Comparison of ENCODE assay signal across 19 cellular contexts in genomic region chr7:44132039-44132438, GRCh38. TPM values are rescaled to one million over a fixed set of nuclear protein-coding genes. Genes with fewer than 3 reads are reported as not detected.
DNase-seq lines count a peak whose midpoint lies in the region; TF ChIP-seq lines count a peak whose summit lies in the region.
"Had no signal": no experiment of that assay in that cellular context is flagged by ENCODE, and none has a peak within 500 bp of the region (broad histone marks: within the 10 kb centered on the region; RNA-seq: fewer than 3 reads in every experiment).

No MANE protein-coding gene starts in this region.

- H3K4me1 ChIP-seq in GM23248 (ENCODE audit: insufficient read depth) (peaks cover 10% of the 10 kb centered on the region; the same call in 1 of the 2 replicates), adipocyte (ENCODE audit: control insufficient read depth, insufficient read depth, low read length) (peaks cover 14% of the 10 kb centered on the region), left ventricle myocardium inferior (peaks cover 65% of the 10 kb centered on the region), neuronal stem cell (ENCODE audit: control insufficient read depth in 2 of 2, insufficient read depth in 1 of 2, low read depth in 1 of 2, low read length in 2 of 2) (no peaks in the 10 kb centered on the region), sigmoid colon (no peaks in the 10 kb centered on the region), esophagus muscularis mucosa (peaks cover 0 to 21% (median 0%) of the 10 kb centered on the region in 4 donors)

- no peaks in the 10 kb centered on the region for H3K79me1 ChIP-seq in neuronal stem cell (ENCODE audit: low read depth, low read length)

- no peaks in the 10 kb centered on the region for H4K20me1 ChIP-seq in GM23248 (ENCODE audit: insufficient read depth)

- TF ChIP-seq CTCF in left ventricle myocardium inferior (IDR thresholded peaks at IDR 0.05; ENCODE audit: borderline replicate concordance) (no peak), GM13976 (IDR thresholded peaks at IDR 0.05; ENCODE audit: borderline replicate concordance, control extremely low read depth, extremely low read depth, insufficient read depth, missing control alignments) (no peak), sigmoid colon (IDR thresholded peaks at IDR 0.05) (no peak), esophagus muscularis mucosa (IDR thresholded peaks at IDR 0.05) (no peak)

- H3K4me2 ChIP-seq in GM23248 (ENCODE audit: unreplicated experiment) = peak overlapping the region; percentile 42
- no peak overlapping the region for H3K4me2 ChIP-seq in neuronal stem cell (ENCODE audit: insufficient read depth, low read length, poor library complexity, severe bottlenecking)

- H3K9me2 ChIP-seq in GM23248 (ENCODE audit: insufficient read depth) = no peaks in the 10 kb centered on the region

- no peaks in the 10 kb centered on the region for H3K27me3 ChIP-seq in GM23248 (replicated peaks; ENCODE audit: insufficient read depth)
- H3K27me3 ChIP-seq in adipocyte (replicated peaks; ENCODE audit: control insufficient read depth, insufficient read depth, low read length) = peaks cover 3% of the 10 kb centered on the region
- no peaks in the 10 kb centered on the region for H3K27me3 ChIP-seq in left ventricle myocardium inferior (ENCODE audit: low read depth)
- H3K27me3 ChIP-seq in neuronal stem cell (ENCODE audit: control insufficient read depth in 3 of 3, insufficient read depth in 3 of 3, low read depth in 1 of 3, low read length in 3 of 3) = peaks cover 0 to 22% (median 2%) of the 10 kb centered on the region in 3 experiments
- no peaks in the 10 kb centered on the region for H3K27me3 ChIP-seq in sigmoid colon
- H3K27me3 ChIP-seq in esophagus muscularis mucosa = no peaks in the 10 kb centered on the region

- no peak overlapping the region for H3K4ac ChIP-seq in neuronal stem cell (ENCODE audit: low read length)

- no peak overlapping the region for H3K23ac ChIP-seq in neuronal stem cell (ENCODE audit: low read depth, low read length, poor library complexity)

- no peak overlapping the region for H3K14ac ChIP-seq in neuronal stem cell (ENCODE audit: low read length)

- H4K91ac ChIP-seq in neuronal stem cell (ENCODE audit: low read depth, low read length, poor library complexity) = no peak overlapping the region

- H2AK5ac ChIP-seq in neuronal stem cell (ENCODE audit: low read depth, low read length) = peak overlapping the region; percentile 6

- no peak for TF ChIP-seq POLR2A in sigmoid colon (IDR thresholded peaks at IDR 0.05)
- TF ChIP-seq POLR2A in esophagus muscularis mucosa (IDR thresholded peaks at IDR 0.05; ENCODE audit: low read depth) = no peak

- DNase-seq in GM23248 (peak; percentile 29), adipocyte (ENCODE audit: low read depth) (peak; percentile 31), left ventricle myocardium inferior (peak; percentile 62), neuronal stem cell (ENCODE audit: low spot score) (no peak), GM13976 (ENCODE audit: low spot score) (no peak), sigmoid colon (no peak), esophagus muscularis mucosa (ENCODE audit: extremely low spot score) (no peak), DMS 273 (lab: John Stamatoyannopoulos, UW; ENCODE audit: unreplicated experiment) (no peak)
- DNase-seq: activated effector memory CD4-positive, alpha-beta T cell treated with Interleukin-2 at 50 U/mL for 16 hours; amniotic stem cell; effector memory CD4-positive, alpha-beta T cell; hippocampal formation; Kasumi-1; NCI-H2171; occipital lobe; OCI-M1; stimulated activated CD4-positive, alpha-beta T cell treated with anti-CD3 and anti-CD28 coated beads, Interleukin-2, amount 100 ng/mL, for 48 hours had no signal

- H2BK120ac ChIP-seq in neuronal stem cell (ENCODE audit: low read depth, low read length) = no peak overlapping the region

- no peak overlapping the region for H2BK5ac ChIP-seq in neuronal stem cell (ENCODE audit: low read length)

- peak overlapping the region; percentile 3; the same call in 1 of the 2 replicates for H2AFZ ChIP-seq in GM23248
- no peak overlapping the region for H2AFZ ChIP-seq in neuronal stem cell (ENCODE audit: low read length)

- H3K4me3 ChIP-seq in GM23248 (no peak overlapping the region), adipocyte (ENCODE audit: low read length) (no peak overlapping the region), left ventricle myocardium inferior (no peak overlapping the region), neuronal stem cell (ENCODE audit: low read length in 2 of 2) (no peak overlapping the region), sigmoid colon (no peak overlapping the region), esophagus muscularis mucosa (no peak overlapping the region)

- intact Hi-C loops in left ventricle myocardium inferior (cut with micrococcal nuclease) = no loop called here
- intact Hi-C loops in sigmoid colon (cut with DNase I) = no loop called here
- intact Hi-C loops in esophagus muscularis mucosa (cut with DNase I) = loop anchor here (10.0 kb wide), 1 partner anchor 63 kb away; no protein-coding TSS in a partner anchor

- H2BK12ac ChIP-seq in neuronal stem cell (ENCODE audit: low read length) = no peak overlapping the region

- no peaks in the 10 kb centered on the region for H3K79me2 ChIP-seq in GM23248 (ENCODE audit: insufficient read depth)

- no peak overlapping the region for H3K27ac ChIP-seq in GM23248
- peak overlapping the region; percentile 91 for H3K27ac ChIP-seq in left ventricle myocardium inferior (replicated peaks)
- H3K27ac ChIP-seq in neuronal stem cell (replicated peaks; ENCODE audit: low read length) = no peak overlapping the region
- no peak overlapping the region for H3K27ac ChIP-seq in sigmoid colon
- no peak overlapping the region for H3K27ac ChIP-seq in esophagus muscularis mucosa (replicated peaks in 1 of 4)

- WGBS in GM23248 (ENCODE audit: low coverage in 1 of 2, low lambda C conversion rate in 2 of 2, missing lambda C conversion rate in 2 of 2), 2 experiments = 44 to 65% methylated on average over 2 of the region's 2 CpGs
- WGBS in neuronal stem cell (ENCODE audit: extremely low coverage in 2 of 2, insufficient read length in 2 of 2, insufficient replicate concordance in 1 of 2), 2 donors = no CpG with 5 or more reads among the region's 2 CpGs
- WGBS in sigmoid colon, 2 donors = 84 to 93% methylated on average over 2 of the region's 2 CpGs
- 72% methylated on average over 2 of the region's 2 CpGs for WGBS in esophagus muscularis mucosa

- H3F3A ChIP-seq in GM23248 (ENCODE audit: insufficient read depth) = no peaks in the 10 kb centered on the region

- H4K8ac ChIP-seq in neuronal stem cell (ENCODE audit: low read depth, low read length) = no peak overlapping the region

- H3K9me3 ChIP-seq in GM23248 (ENCODE audit: low read depth) (no peaks in the 10 kb centered on the region), adipocyte (ENCODE audit: control insufficient read depth, low read length) (peaks cover 3% of the 10 kb centered on the region), left ventricle myocardium inferior (replicated peaks) (peaks cover 6% of the 10 kb centered on the region), neuronal stem cell (replicated peaks in 1 of 2; ENCODE audit: control insufficient read depth in 2 of 2, insufficient read depth in 1 of 2, low read depth in 1 of 2, low read length in 2 of 2) (peaks cover 0 to 4% of the 10 kb centered on the region in 2 donors), sigmoid colon (no peaks in the 10 kb centered on the region), esophagus muscularis mucosa (peaks cover 0 to 5% (median 0%) of the 10 kb centered on the region in 4 donors)

- H3K18ac ChIP-seq in neuronal stem cell (ENCODE audit: low read length) = no peak overlapping the region

- H3K9ac ChIP-seq in GM23248 (no peak overlapping the region), adipocyte (ENCODE audit: low read length) (peak overlapping the region; percentile 25), neuronal stem cell (ENCODE audit: low read depth, low read length, poor library complexity) (no peak overlapping the region)

- H3K36me3 ChIP-seq in GM23248 (ENCODE audit: low read depth) (no peaks in the 10 kb centered on the region), adipocyte (ENCODE audit: control insufficient read depth, insufficient read depth, low read length, severe bottlenecking) (no peaks in the 10 kb centered on the region), left ventricle myocardium inferior (no peaks in the 10 kb centered on the region), neuronal stem cell (replicated peaks in 1 of 2; ENCODE audit: control insufficient read depth in 2 of 2, insufficient read depth in 2 of 2, low read length in 2 of 2) (no peaks in the 10 kb centered on the region), sigmoid colon (no peaks in the 10 kb centered on the region), esophagus muscularis mucosa (no peaks in the 10 kb centered on the region)

- in situ Hi-C loops in GM23248 (cut with MboI) = no loop called here
- in situ Hi-C loops in GM13976 (cut with MboI; ENCODE audit: low sequenced_read_pairs, unreplicated experiment) = no loop called here

- no peak overlapping the region for H2BK15ac ChIP-seq in neuronal stem cell (ENCODE audit: low read length)

- TF ChIP-seq EP300 in sigmoid colon (IDR thresholded peaks at IDR 0.05) (no peak), esophagus muscularis mucosa (IDR thresholded peaks at IDR 0.05) (no peak)

RNA-seq across cellular contexts. Expression of gene POLD2, which starts 8.7 kb away (rescaled TPM):
- 100 and 107 TPM in 2 replicates for total RNA-seq in GM23248 (2014; rRNA removed; shearing (Covaris generic))
- polyA plus RNA-seq in GM23248 (2016; fragmentation: Nextera tagmentation; extraction: Ambion mirVana) = 164 and 166 TPM in 2 replicates
- total RNA-seq in left ventricle myocardium inferior = 78.0 TPM
- 157 TPM for polyA plus RNA-seq in neuronal stem cell (2013, experiment 1 of 2)
- 156 TPM for polyA plus RNA-seq in neuronal stem cell (2013, experiment 2 of 2)
- 10 to 100 TPM; 20.3 to 40.5 (median 29.5) TPM for total RNA-seq in sigmoid colon
- 10 to 100 TPM; 31.9 to 91.2 (median 39.0) TPM for polyA plus RNA-seq in sigmoid colon
- 10 to 100 TPM; 33.6 to 71.2 (median 55.9) TPM for total RNA-seq in esophagus muscularis mucosa

RNA-seq across cellular contexts. Expression of gene MYL7, which starts 9.1 kb away (rescaled TPM):
- not detected in 2 replicates for total RNA-seq in GM23248 (2014; rRNA removed; shearing (Covaris generic))
- 1.7 TPM in 1 of 2 replicates, not detected in the other for polyA plus RNA-seq in GM23248 (2016; fragmentation: Nextera tagmentation; extraction: Ambion mirVana)
- 518 TPM for total RNA-seq in left ventricle myocardium inferior
- polyA plus RNA-seq in neuronal stem cell (2013, experiment 1 of 2) = 0.07 TPM
- not detected for polyA plus RNA-seq in neuronal stem cell (2013, experiment 2 of 2)
- total RNA-seq in sigmoid colon = not detected
- polyA plus RNA-seq in sigmoid colon = 1 to 10 TPM in 1 of 3 donors, under 1 TPM in 1, not detected in 1; 0.39 to 7.2 TPM
- not detected for total RNA-seq in esophagus muscularis mucosa
- total RNA-seq: mononuclear cell, occipital lobe had no signal

RNA-seq across cellular contexts. Expression of gene AEBP1, which starts 27.9 kb away (rescaled TPM):
- 53.0 and 63.2 TPM in 2 replicates for total RNA-seq in GM23248 (2014; rRNA removed; shearing (Covaris generic))
- polyA plus RNA-seq in GM23248 (2016; fragmentation: Nextera tagmentation; extraction: Ambion mirVana) (46.6 and 47.0 TPM in 2 replicates), sigmoid colon (10 to 100 TPM in 2 of 3 donors, 1 to 10 TPM in 1; 2.5 to 37.7 (median 12.0) TPM)
- total RNA-seq in left ventricle myocardium inferior (20.5 TPM), sigmoid colon (100 to 1,000 TPM in 2 of 4 donors, 10 to 100 TPM in 2; 74.6 to 182 (median 128) TPM), esophagus muscularis mucosa (100 to 1,000 TPM in 3 of 4 donors, 10 to 100 TPM in 1; 71.0 to 234 (median 156) TPM)
- polyA plus RNA-seq in neuronal stem cell (2013, experiment 1 of 2) = 24.7 TPM
- polyA plus RNA-seq in neuronal stem cell (2013, experiment 2 of 2) = 25.4 TPM

RNA-seq across cellular contexts. Expression of gene POLM, which starts 49.7 kb away (rescaled TPM):
- total RNA-seq in GM23248 (2014; rRNA removed; shearing (Covaris generic)) = 13.9 and 20.3 TPM in 2 replicates
- polyA plus RNA-seq in GM23248 (2016; fragmentation: Nextera tagmentation; extraction: Ambion mirVana) (10.7 and 12.9 TPM in 2 replicates), sigmoid colon (10 to 100 TPM in 1 of 3 donors, 1 to 10 TPM in 2; 5.5 to 23.4 (median 9.6) TPM)
- total RNA-seq in left ventricle myocardium inferior (12.4 TPM), sigmoid colon (10 to 100 TPM; 17.5 to 39.9 (median 24.8) TPM), esophagus muscularis mucosa (10 to 100 TPM; 12.4 to 32.3 (median 26.5) TPM)
- polyA plus RNA-seq in neuronal stem cell (2013, experiment 1 of 2) = 9.9 TPM
- 8.9 TPM for polyA plus RNA-seq in neuronal stem cell (2013, experiment 2 of 2)

RNA-seq across cellular contexts. Expression of gene GCK, which starts 57.2 kb away (rescaled TPM):
- total RNA-seq in GM23248 (2014; rRNA removed; shearing (Covaris generic)) = 0.11 TPM in 1 of 2 replicates, not detected in the other
- polyA plus RNA-seq in GM23248 (2016; fragmentation: Nextera tagmentation; extraction: Ambion mirVana) (0.23 and 0.43 TPM in 2 replicates), sigmoid colon (under 1 TPM in 2 of 3 donors, not detected in 1; 0.32 to 0.60 TPM)
- total RNA-seq in left ventricle myocardium inferior (0.49 TPM), sigmoid colon (1 to 10 TPM in 2 of 4 donors, under 1 TPM in 1, not detected in 1; 0.27 to 1.8 (median 1.4) TPM), esophagus muscularis mucosa (1 to 10 TPM in 3 of 4 donors, under 1 TPM in 1; 0.75 to 2.8 (median 1.2) TPM)
- 0.60 TPM for polyA plus RNA-seq in neuronal stem cell (2013, experiment 1 of 2)
- 0.46 TPM for polyA plus RNA-seq in neuronal stem cell (2013, experiment 2 of 2)
- polyA plus RNA-seq: keratinocyte had no signal

Comparison
In these comparisons a context has a peak if more than half of its experiments do, and no peak if none do; other contexts are left out.
1. DNase-seq: peak in GM23248 (single experiment), adipocyte (single experiment) and left ventricle myocardium inferior (single experiment); none in neuronal stem cell (single experiment), GM13976 (single experiment), sigmoid colon (single experiment), esophagus muscularis mucosa (single experiment) and DMS 273 (single experiment).
2. RNA of gene MYL7, which starts 9.1 kb away (total RNA-seq): 518 TPM in left ventricle myocardium inferior (single experiment); not detected in GM23248, not detected in sigmoid colon and not detected in esophagus muscularis mucosa; every median in the first group is over 100 times any median in the second.